15 cellular contexts compared by ENCODE assay signal in genomic region chr5:15267966-15268365, GRCh38.
A peak's percentile ranks its signal among the peaks of the same experiment; 100 is the strongest.
DNase-seq lines count a peak whose midpoint lies in the region; ATAC-seq and TF ChIP-seq lines count a peak whose summit lies in the region.
"Had no signal": no experiment of that assay in that cellular context is flagged by ENCODE, and none has a peak within 500 bp of the region (broad histone marks: within the 10 kb centered on the region; RNA-seq: fewer than 3 reads in every experiment).

No MANE protein-coding gene starts in this region.

- no peak overlapping the region for H3K4me3 ChIP-seq in ascending aorta
- H3K4me3 ChIP-seq in tibial artery, result no peak overlapping the region

- H3K9me3 ChIP-seq in ascending aorta, result peaks cover 0 to 12% of the 10 kb centered on the region in 2 donors
- H3K9me3 ChIP-seq in tibial artery, result peaks cover 0 to 6% (median 0%) of the 10 kb centered on the region in 3 donors

- DNase-seq in EH (ENCODE audit: low read depth) (peak; percentile 62), ascending aorta (ENCODE audit: low spot score in 2 of 2) (no peak), epidermal melanocyte (ENCODE audit: insufficient read length, low spot score) (peak; percentile 87), tibial artery (no peak), cerebellar nuclear complex (lab: John Stamatoyannopoulos, UW) (no peak)
- DNase-seq: ACHN; C1 segment of cervical spinal cord; CD4-positive, alpha-beta T cell; DMS153; DMS79 treated with DMSO at 0.1 percent for 48 hours; GDM1; GOT3; H9 had no signal

- intact Hi-C loops in ascending aorta (cut with DNase I) (loop anchor here (10.0 kb wide), 1 partner anchor 357 kb away; no protein-coding TSS in a partner anchor), tibial artery (cut with DNase I; ENCODE audit: low total_unique reads) (no loop called here)

- no peak for TF ChIP-seq CTCF in ascending aorta (IDR thresholded peaks at IDR 0.05)
- TF ChIP-seq CTCF in tibial artery (IDR thresholded peaks at IDR 0.05), result no peak

- ATAC-seq in HG02623 (IDR thresholded peaks at IDR 0.05; ENCODE audit: unreplicated experiment) (no peak), GM19328 (IDR thresholded peaks at IDR 0.05; ENCODE audit: unreplicated experiment) (no peak)

- no peaks in the 10 kb centered on the region for H3K27me3 ChIP-seq in ascending aorta
- no peaks in the 10 kb centered on the region for H3K27me3 ChIP-seq in tibial artery

- H3K36me3 ChIP-seq in ascending aorta (no peaks in the 10 kb centered on the region), tibial artery (no peaks in the 10 kb centered on the region)

- H3K4me1 ChIP-seq in ascending aorta (peaks cover 8 to 12% of the 10 kb centered on the region in 2 donors), tibial artery (peaks cover 0 to 40% (median 13%) of the 10 kb centered on the region in 4 donors)

- H3K27ac ChIP-seq in ascending aorta, result peak overlapping the region; percentile 66 to 73
- H3K27ac ChIP-seq in tibial artery, result peak overlapping the region; percentile 14 to 55

Comparison
In these comparisons a context has a peak if more than half of its experiments do, and no peak if none do; other contexts are left out.
1. DNase-seq: peak in EH (single experiment) and epidermal melanocyte (single experiment); none in ascending aorta (0 of 2), tibial artery (0 of 2) and cerebellar nuclear complex (0 of 2).